ENCODE assay signal across 10 cellular contexts in genomic region chr1:167409183-167409582, GRCh38.
DNase-seq lines count a peak whose midpoint lies in the region; ATAC-seq, FAIRE-seq and TF ChIP-seq lines count a peak whose summit lies in the region.
"Had no signal": no experiment of that assay in that cellular context is flagged by ENCODE, and none has a peak within 500 bp of the region (broad histone marks: within the 10 kb centered on the region; RNA-seq: fewer than 3 reads in every experiment).

No MANE protein-coding gene starts in this region.

- H2AFZ ChIP-seq in MM.1S (ENCODE audit: low read length) = no peak overlapping the region
- H2AFZ ChIP-seq in GM12878 (ENCODE audit: control insufficient read depth, low read depth, low read length) = no peak overlapping the region
- H2AFZ ChIP-seq in neural cell (ENCODE audit: low read depth, low read length) = no peak overlapping the region

- no TSS peak for BruUV-seq in GM12878 (replicated peaks; lab: Mats Ljungman, UMichigan)

- ATAC-seq in GM12878 (peak; percentile 72), omental fat pad (ENCODE audit: low FRiP score) (no peak)

- H3K9me2 ChIP-seq in MM.1S (replicated peaks; ENCODE audit: insufficient read depth, low read length) = no peaks in the 10 kb centered on the region
- H3K9me2 ChIP-seq in neural cell (ENCODE audit: insufficient read depth, low read length) = no peaks in the 10 kb centered on the region

- no peaks in the 10 kb centered on the region for H3K4me1 ChIP-seq in MM.1S (ENCODE audit: low read length)
- no peaks in the 10 kb centered on the region for H3K4me1 ChIP-seq in GM12878 (ENCODE audit: control insufficient read depth, insufficient read depth, low read length)
- H3K4me1 ChIP-seq: SJCRH30 had no signal

- POLR2A ChIA-PET in GM12878 (lab: Charles Lee) = interaction anchor here (0.6 kb wide), 1 partner anchor 142 kb away, joined by 5 read pairs; no protein-coding TSS in a partner anchor

- intact Hi-C loops in GM12878 (cut with micrococcal nuclease; ENCODE audit: unreplicated experiment) = loop anchor here (5.0 kb wide), 1 partner anchor 142 kb away; no protein-coding TSS in a partner anchor

- H3K27me3 ChIP-seq in MM.1S (replicated peaks; ENCODE audit: insufficient read depth, low read length) = no peaks in the 10 kb centered on the region
- H3K27me3 ChIP-seq in GM12878 (replicated peaks in 1 of 2; ENCODE audit: control insufficient read depth in 2 of 2, insufficient read depth in 2 of 2, low read length in 1 of 2) = no peaks in the 10 kb centered on the region
- no peaks in the 10 kb centered on the region for H3K27me3 ChIP-seq in neural cell (ENCODE audit: insufficient read depth, low read depth, low read length)
- H3K27me3 ChIP-seq: SJCRH30 had no signal

- DNase-seq in MM.1S = no peak
- DNase-seq in GM12878 (ENCODE audit: low read depth, low spot score) = no peak
- DNase-seq in urothelium cell line (ENCODE audit: low spot score) = no peak
- no peak for DNase-seq in central memory CD4-positive, alpha-beta T cell
- DNase-seq in omental fat pad (ENCODE audit: low spot score) = no peak
- DNase-seq: activated CD4-positive, alpha-beta T cell treated with anti-CD3 and anti-CD28 coated beads, Interleukin-2, amount 50 U/mL, for 4 hours; NCI-H187; SJCRH30 had no signal

- H3K79me2 ChIP-seq in MM.1S (ENCODE audit: low read length) = no peaks in the 10 kb centered on the region
- no peaks in the 10 kb centered on the region for H3K79me2 ChIP-seq in GM12878 (ENCODE audit: control insufficient read depth, insufficient read depth, low read length)
- H3K79me2 ChIP-seq in neural cell (replicated peaks; ENCODE audit: insufficient read depth, low read length) = no peaks in the 10 kb centered on the region

- no peaks in the 10 kb centered on the region for H4K20me1 ChIP-seq in MM.1S (ENCODE audit: insufficient read depth, low read length)
- H4K20me1 ChIP-seq in GM12878 (ENCODE audit: control insufficient read depth, insufficient read depth) = no peaks in the 10 kb centered on the region
- no peaks in the 10 kb centered on the region for H4K20me1 ChIP-seq in neural cell (ENCODE audit: insufficient read depth)

- in situ Hi-C loops in GM12878 (cut with MboI) = no loop called here

- TF ChIP-seq CTCF in GM12873 (IDR thresholded peaks at IDR 0.05; ENCODE audit: insufficient read depth, low read depth, low read length, missing control alignments) (peak; percentile 39), MM.1S (IDR thresholded peaks at IDR 0.05; ENCODE audit: low read length) (peak; percentile 39), GM12878 (IDR thresholded peaks at IDR 0.05 in 2 of 3, conservative IDR thresholded peaks at IDR 0.05 in 1 of 3; ENCODE audit: control insufficient read depth in 2 of 3, extremely low read depth in 1 of 3, insufficient read depth in 1 of 3, low read depth in 3 of 3, low read length in 3 of 3) (peak in 2 of 3 experiments; percentile 34 to 40; a peak in 4 of 6 replicates), neural cell (IDR thresholded peaks at IDR 0.05; ENCODE audit: poor library complexity, severe bottlenecking) (peak; percentile 22), omental fat pad (IDR thresholded peaks at IDR 0.05) (no peak)

- no peak overlapping the region for H3K4me2 ChIP-seq in MM.1S (ENCODE audit: low read depth, low read length)
- no peak overlapping the region for H3K4me2 ChIP-seq in GM12878 (ENCODE audit: control insufficient read depth, insufficient read depth)
- no peak overlapping the region for H3K4me2 ChIP-seq in neural cell (ENCODE audit: low read length)

- CTCF ChIA-PET in GM12878 (lab: Yijun Ruan, JAX) = interaction anchor here (0.7 to 3.2 kb wide), 19 partner anchors 9 to 342 kb away, joined by 3 to 28 read pairs (median 3); partner anchors contain the start of gene CREG1

- H3F3A ChIP-seq in MM.1S (ENCODE audit: insufficient read depth, low read length) = no peaks in the 10 kb centered on the region
- H3F3A ChIP-seq in neural cell (ENCODE audit: insufficient read depth, low read length, poor library complexity, severe bottlenecking) = no peaks in the 10 kb centered on the region

- H3K9ac ChIP-seq in MM.1S (ENCODE audit: low read length) = no peak overlapping the region
- no peak overlapping the region for H3K9ac ChIP-seq in GM12878 (ENCODE audit: control insufficient read depth, insufficient read depth, low read length)
- H3K9ac ChIP-seq in neural cell (ENCODE audit: low read length) = no peak overlapping the region

- H3K9me3 ChIP-seq in MM.1S (replicated peaks; ENCODE audit: insufficient read depth, low read length) (no peaks in the 10 kb centered on the region), GM12878 (replicated peaks; ENCODE audit: control insufficient read depth, insufficient read depth, low read length) (no peaks in the 10 kb centered on the region), neural cell (ENCODE audit: low read length) (no peaks in the 10 kb centered on the region)
- H3K9me3 ChIP-seq: SJCRH30 had no signal

- H3K27ac ChIP-seq in MM.1S (ENCODE audit: low read length) (no peak overlapping the region), GM12878 (ENCODE audit: control insufficient read depth, insufficient read depth) (no peak overlapping the region), neural cell (ENCODE audit: low read length) (no peak overlapping the region)
- H3K27ac ChIP-seq: SJCRH30 had no signal

- TF ChIP-seq EP300 in GM12878 (IDR thresholded peaks at IDR 0.05; ENCODE audit: borderline replicate concordance in 1 of 2, control insufficient read depth in 1 of 2, low read depth in 2 of 2, low read length in 2 of 2) (no peak), neural cell (conservative IDR thresholded peaks at IDR 0.05; ENCODE audit: poor library complexity, severe bottlenecking) (no peak)

- 97% methylated on average over 1 of the region's 1 CpG for WGBS in GM12878 (ENCODE audit: insufficient coverage, insufficient replicate concordance, low lambda C conversion rate, missing lambda C conversion rate)

- SMC1A ChIA-PET in GM12878 (lab: Charles Lee; ENCODE audit: uncharacterized antibody, unreplicated experiment) = interaction anchor here (0.9 to 2.0 kb wide), 7 partner anchors 11 to 144 kb away, joined by 3 to 26 read pairs (median 4); no protein-coding TSS in a partner anchor

- TF ChIP-seq RAD21 in GM12878 (IDR thresholded peaks at IDR 0.05; ENCODE audit: insufficient read depth, low read depth, low read length) (peak; percentile 44), neural cell (conservative IDR thresholded peaks at IDR 0.05) (no peak)

- FAIRE-seq in GM12878 (lab: Jason Lieb, UNC) (no peak), urothelium cell line (lab: Jason Lieb, UNC) (no peak)

- H3K4me3 ChIP-seq in MM.1S (ENCODE audit: low read length) (no peak overlapping the region), GM12878 (no peak overlapping the region), neural cell (ENCODE audit: low read length) (no peak overlapping the region)
- H3K4me3 ChIP-seq: SJCRH30 had no signal

- RAD21 ChIA-PET in GM12878 (lab: Charles Lee; ENCODE audit: unreplicated experiment) = interaction anchor here (0.6 to 2.1 kb wide), 9 partner anchors 11 to 347 kb away, joined by 3 to 15 read pairs (median 4); no protein-coding TSS in a partner anchor

- H3K36me3 ChIP-seq in MM.1S (replicated peaks; ENCODE audit: insufficient read depth, low read length) = no peaks in the 10 kb centered on the region
- H3K36me3 ChIP-seq in GM12878 (ENCODE audit: control insufficient read depth in 2 of 2, insufficient read depth in 2 of 2, low read length in 1 of 2) = peaks cover 11 to 16% of the 10 kb centered on the region in 2 experiments; a peak in 3 of 4 replicates
- peaks cover 12% of the 10 kb centered on the region for H3K36me3 ChIP-seq in neural cell (ENCODE audit: insufficient read depth, low read length)

- TF ChIP-seq POLR2A in GM12878 (IDR thresholded peaks at IDR 0.05; ENCODE audit: low read depth, low read length) = no peak

TF ChIP-seq in GM12878, 131 proteins besides CTCF, POLR2A, EP300 and RAD21:
- TF ChIP-seq CBFB (IDR thresholded peaks at IDR 0.05; ENCODE audit: low read depth) = no peak
- no peak for TF ChIP-seq RFX5 (IDR thresholded peaks at IDR 0.05; ENCODE audit: low read depth, low read length)
- TF ChIP-seq CEBPB (IDR thresholded peaks at IDR 0.05; ENCODE audit: borderline replicate concordance in 1 of 2, low read depth in 2 of 2, low read length in 2 of 2) = no peak
- no peak for TF ChIP-seq PML (IDR thresholded peaks at IDR 0.05; ENCODE audit: low read length)
- no peak for TF ChIP-seq RCOR1 (conservative IDR thresholded peaks at IDR 0.05; ENCODE audit: low read depth, low read length)
- TF ChIP-seq IRF4 (IDR thresholded peaks at IDR 0.05; ENCODE audit: low read depth, low read length) = no peak
- no peak for TF ChIP-seq CREM (IDR thresholded peaks at IDR 0.05; ENCODE audit: low read depth)
- no peak for TF ChIP-seq HDAC6 (IDR thresholded peaks at IDR 0.05; ENCODE audit: unreplicated experiment)
- TF ChIP-seq EZH2 (IDR thresholded peaks at IDR 0.05; ENCODE audit: borderline replicate concordance, control insufficient read depth, low read depth, low read length) = no peak

TF ChIP-seq in neural cell, 6 proteins besides CTCF, POLR2A, EP300 and RAD21 (continues in another document):
- no peak for TF ChIP-seq MXI1 (conservative IDR thresholded peaks at IDR 0.05; ENCODE audit: poor library complexity, severe bottlenecking)
- TF ChIP-seq SMC3 (conservative IDR thresholded peaks at IDR 0.05; ENCODE audit: poor library complexity) = no peak
- TF ChIP-seq EZH2 (IDR thresholded peaks at IDR 0.05; ENCODE audit: borderline replicate concordance, insufficient read depth, low read length, poor library complexity, severe bottlenecking) = no peak

Comparison
In these comparisons a context has a peak if more than half of its experiments do, and no peak if none do; other contexts are left out.
1. CTCF ChIP-seq: peak in GM12873 (single experiment), MM.1S (single experiment), GM12878 (2 of 3) and neural cell (single experiment); none in omental fat pad (0 of 3).